Comparison of ENCODE assay signal across 8 cellular contexts in the genomic region with DNA sequence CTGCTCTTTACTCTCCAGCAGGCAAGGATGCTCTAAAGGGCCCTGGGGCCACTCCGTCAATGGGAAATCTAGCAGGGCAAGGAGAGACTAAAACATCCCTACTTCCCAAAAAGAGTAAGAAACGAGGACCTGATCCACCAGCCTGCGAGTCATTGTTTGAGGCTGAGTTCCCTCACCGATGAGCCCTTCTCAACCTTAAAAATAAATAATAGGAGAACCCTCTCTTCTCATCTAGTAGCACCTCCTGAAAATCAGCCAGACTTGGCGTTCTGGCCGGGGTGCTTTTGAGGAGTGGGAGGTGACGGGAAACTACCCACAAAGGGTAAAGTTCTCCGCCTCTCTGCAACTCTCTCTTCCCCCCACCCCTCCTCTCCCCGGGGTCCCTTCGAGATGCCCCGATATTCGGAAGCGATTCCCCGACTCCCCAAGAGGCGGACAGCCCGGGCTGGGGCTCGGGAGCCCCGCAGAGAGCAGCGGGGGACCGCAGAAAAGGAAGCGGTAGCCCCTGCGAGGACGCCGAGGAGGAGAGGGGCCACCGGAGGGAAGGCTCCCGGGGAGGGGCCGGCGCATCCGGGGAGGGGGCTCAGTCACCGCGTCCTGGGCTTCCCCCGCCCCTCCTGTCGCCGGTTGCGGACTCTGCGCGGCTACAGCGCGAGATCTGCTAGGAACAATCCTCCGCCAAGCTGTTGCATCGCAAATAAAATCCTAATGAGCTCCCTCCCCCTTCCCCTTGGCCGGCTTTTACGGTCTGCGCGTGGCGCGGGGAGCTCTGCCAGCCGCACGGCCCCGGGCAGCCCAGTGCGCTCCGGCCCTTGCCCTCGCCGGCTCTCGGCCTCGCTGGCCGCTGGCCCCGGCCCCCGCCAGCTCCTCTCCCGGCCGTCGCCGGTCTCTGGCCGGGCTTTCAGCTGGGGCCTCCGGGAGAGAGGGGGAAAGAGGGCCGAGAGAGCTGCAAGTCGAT. TPM values are rescaled to one million over a fixed set of nuclear protein-coding genes. Genes with fewer than 3 reads are reported as not detected.
DNase-seq lines count a peak whose midpoint lies in the region; ATAC-seq and TF ChIP-seq lines count a peak whose summit lies in the region.

No MANE protein-coding gene starts in this region.

- H4K8ac ChIP-seq in mesenchymal stem cell (ENCODE audit: low read length): no peak overlapping the region

- H3K27me3 Mint-ChIP-seq in CD4-positive, alpha-beta memory T cell: peaks cover 66 to 80% of the 10 kb centered on the region in 2 donors

- H3K4me3 Mint-ChIP-seq in CD4-positive, alpha-beta memory T cell: peak overlapping the region; percentile 24 to 89 (median 84)

- H3K4me1 ChIP-seq in CD4-positive, alpha-beta memory T cell (ENCODE audit: insufficient read depth, low read length): peaks cover 28% of the 10 kb centered on the region
- H3K4me1 ChIP-seq in mesenchymal stem cell (ENCODE audit: control insufficient read depth, insufficient read depth, low read depth, low read length): peaks cover 23% of the 10 kb centered on the region

- peak overlapping the region in 1 of 7 donors; percentile 48 for H3K27ac Mint-ChIP-seq in CD4-positive, alpha-beta memory T cell

- WGBS in mesenchymal stem cell: 1% methylated on average over 40 of the region's 67 CpGs

- TF ChIP-seq CTCF in LNCaP clone FGC (IDR thresholded peaks at IDR 0.05; ENCODE audit: control insufficient read depth, extremely low read depth, insufficient read depth) (0 out of 2 replicates have a peak, but pooled peaks have one; percentile 2), astrocyte of the spinal cord (IDR thresholded peaks at IDR 0.05; ENCODE audit: low read depth, low read length) (no peak)

- CTCF ChIA-PET in CD4-positive, alpha-beta memory T cell (lab: Charles Lee; ENCODE audit: partially characterized antibody): interaction anchor here (0.6 to 5.0 kb wide), 5 partner anchors 11 to 273 kb away, joined by 3 to 31 read pairs (median 6); a partner anchor contains a TSS

- H2AFZ ChIP-seq in mesenchymal stem cell (ENCODE audit: low read depth, low read length): no peak overlapping the region

- H3K79me1 ChIP-seq in mesenchymal stem cell (replicated peaks; ENCODE audit: low read length, poor library complexity, severe bottlenecking): no peaks in the 10 kb centered on the region

- H3K18ac ChIP-seq in mesenchymal stem cell (ENCODE audit: low read depth in 1 of 2, low read length in 2 of 2): peak overlapping the region; percentile 78 to 98

- H3K9ac ChIP-seq in mesenchymal stem cell (ENCODE audit: low read length): peak overlapping the region; percentile 67

- peak overlapping the region; percentile 54 for H3K4me2 ChIP-seq in mesenchymal stem cell (ENCODE audit: low read length, poor library complexity, severe bottlenecking)

- H2BK5ac ChIP-seq in mesenchymal stem cell (ENCODE audit: low read depth, low read length, poor library complexity, severe bottlenecking): no peak overlapping the region

- H3K4me1 Mint-ChIP-seq in CD4-positive, alpha-beta memory T cell: peaks cover 8 to 35% (median 8%) of the 10 kb centered on the region in 4 donors

- peak overlapping the region; percentile 46 for H4K91ac ChIP-seq in mesenchymal stem cell (ENCODE audit: low read length)

- no peak overlapping the region for H2AK5ac ChIP-seq in mesenchymal stem cell (ENCODE audit: low read length, severe bottlenecking)

- no peaks in the 10 kb centered on the region for H3K9me3 ChIP-seq in CD4-positive, alpha-beta memory T cell (ENCODE audit: control insufficient read depth in 1 of 2, low read length in 2 of 2)
- H3K9me3 ChIP-seq in mesenchymal stem cell (ENCODE audit: control insufficient read depth, low read length): peaks cover 3% of the 10 kb centered on the region

- no peak for ATAC-seq in GM18907 (IDR thresholded peaks at IDR 0.05; ENCODE audit: unreplicated experiment)
- no peak for ATAC-seq in GM19328 (IDR thresholded peaks at IDR 0.05; ENCODE audit: unreplicated experiment)

- intact Hi-C loops in CD4-positive, alpha-beta memory T cell (cut with micrococcal nuclease): loop anchor here (2.0 kb wide), 1 partner anchor 14 kb away; a partner anchor contains a TSS

- peaks cover 78% of the 10 kb centered on the region for H3K27me3 ChIP-seq in CD4-positive, alpha-beta memory T cell (ENCODE audit: insufficient read depth, low read length)
- peaks cover 95 to 98% of the 10 kb centered on the region in 2 experiments for H3K27me3 ChIP-seq in mesenchymal stem cell (ENCODE audit: control insufficient read depth in 1 of 2, insufficient read depth in 1 of 2, low read length in 2 of 2)

- peak overlapping the region; percentile 68 to 78 for H3K14ac ChIP-seq in mesenchymal stem cell (ENCODE audit: low read length in 2 of 2)

- peak overlapping the region in 1 of 2 experiments; percentile 88 for H2BK12ac ChIP-seq in mesenchymal stem cell (ENCODE audit: low read length in 2 of 2)

- no peaks in the 10 kb centered on the region for H3K36me3 Mint-ChIP-seq in CD4-positive, alpha-beta memory T cell

- peak overlapping the region; percentile 69 for H2BK120ac ChIP-seq in mesenchymal stem cell (ENCODE audit: low read depth, low read length)

- in situ Hi-C loops in astrocyte of the spinal cord (cut with HindIII; ENCODE audit: low sequenced_read_pairs): no loop called here

- peak overlapping the region; percentile 61 to 97 for H3K4ac ChIP-seq in mesenchymal stem cell (ENCODE audit: low read depth in 1 of 2, low read length in 2 of 2)

- H3K27ac ChIP-seq in CD4-positive, alpha-beta memory T cell (ENCODE audit: low read depth, low read length): no peak overlapping the region
- no peak overlapping the region for H3K27ac ChIP-seq in mesenchymal stem cell (ENCODE audit: low read length, poor library complexity, severe bottlenecking)

- POLR2A ChIA-PET in CD4-positive, alpha-beta memory T cell (lab: Charles Lee; ENCODE audit: partially characterized antibody): interaction anchor here (0.5 to 1.4 kb wide), 8 partner anchors 11 to 377 kb away, joined by 3 to 6 read pairs (median 3); a partner anchor contains a TSS

- peak overlapping the region; percentile 50 for H2BK15ac ChIP-seq in mesenchymal stem cell (ENCODE audit: low read depth, poor library complexity, severe bottlenecking)

- DNase-seq in CD4-positive, alpha-beta memory T cell: peak in 1 of 5 donors; percentile 47
- peak; percentile 31 for DNase-seq in LNCaP clone FGC (ENCODE audit: low read depth)
- peak; percentile 40 for DNase-seq in astrocyte of the spinal cord (ENCODE audit: low read depth, low spot score)
- DNase-seq in mesenchymal stem cell: peak; percentile 76
- no peak for DNase-seq in foreskin melanocyte
- no peak for DNase-seq in GM19240 (ENCODE audit: insufficient read length, low spot score)

- peaks cover 0 to 1% (median 0%) of the 10 kb centered on the region in 8 donors for H3K9me3 Mint-ChIP-seq in CD4-positive, alpha-beta memory T cell

- H3K23ac ChIP-seq in mesenchymal stem cell (ENCODE audit: low read length in 2 of 2): peak overlapping the region in 1 of 2 experiments; percentile 95

- peak overlapping the region in 1 of 2 donors; percentile 44 for H3K4me3 ChIP-seq in CD4-positive, alpha-beta memory T cell (ENCODE audit: low read length in 2 of 2)
- H3K4me3 ChIP-seq in LNCaP clone FGC (ENCODE audit: low read depth, low read length) (peak overlapping the region; percentile 46), astrocyte of the spinal cord (ENCODE audit: low read depth, low read length) (peak overlapping the region; percentile 74), mesenchymal stem cell (ENCODE audit: insufficient read depth in 1 of 2, low read depth in 1 of 2, low read length in 2 of 2) (peak overlapping the region; percentile 34 to 78)

- no peaks in the 10 kb centered on the region for H3K36me3 ChIP-seq in CD4-positive, alpha-beta memory T cell (ENCODE audit: insufficient read depth, low read length)
- no peaks in the 10 kb centered on the region for H3K36me3 ChIP-seq in mesenchymal stem cell (ENCODE audit: control insufficient read depth in 1 of 2, insufficient read depth in 2 of 2, low read depth in 1 of 2, low read length in 2 of 2)

RNA-seq across cellular contexts. Expression of a gene that starts 1.3 kb away (rescaled TPM):
- not detected for total RNA-seq in CD4-positive, alpha-beta memory T cell
- not detected for polyA plus RNA-seq in CD4-positive, alpha-beta memory T cell
- 47.3 TPM for polyA plus RNA-seq in mesenchymal stem cell (2013, experiment 1 of 2)
- 47.4 TPM for polyA plus RNA-seq in mesenchymal stem cell (2013, experiment 2 of 2)

RNA-seq across cellular contexts. Expression of a gene that starts 9.7 kb away (rescaled TPM):
- total RNA-seq in CD4-positive, alpha-beta memory T cell: not detected
- not detected for polyA plus RNA-seq in CD4-positive, alpha-beta memory T cell
- polyA plus RNA-seq in mesenchymal stem cell (2013, experiment 1 of 2): 53.4 TPM
- 50.0 TPM for polyA plus RNA-seq in mesenchymal stem cell (2013, experiment 2 of 2)

RNA-seq across cellular contexts. Expression of a gene that starts 14.0 kb away (rescaled TPM):
- under 1 TPM in 1 of 2 experiments, not detected in 1; 0.25 TPM for total RNA-seq in CD4-positive, alpha-beta memory T cell
- 1 to 10 TPM in 1 of 2 donors, under 1 TPM in 1; 0.23 to 1.3 TPM for polyA plus RNA-seq in CD4-positive, alpha-beta memory T cell
- 108 TPM for polyA plus RNA-seq in mesenchymal stem cell (2013, experiment 1 of 2)
- 115 TPM for polyA plus RNA-seq in mesenchymal stem cell (2013, experiment 2 of 2)

RNA-seq across cellular contexts. Expression of a gene that starts 20.0 kb away (rescaled TPM):
- total RNA-seq in CD4-positive, alpha-beta memory T cell: under 1 TPM in 1 of 2 experiments, not detected in 1; 0.38 TPM
- polyA plus RNA-seq in CD4-positive, alpha-beta memory T cell: not detected
- 37.1 TPM for polyA plus RNA-seq in mesenchymal stem cell (2013, experiment 1 of 2)
- polyA plus RNA-seq in mesenchymal stem cell (2013, experiment 2 of 2): 35.9 TPM

RNA-seq across cellular contexts. Expression of a gene that starts 31.2 kb away (rescaled TPM):
- total RNA-seq in CD4-positive, alpha-beta memory T cell: not detected
- not detected for polyA plus RNA-seq in CD4-positive, alpha-beta memory T cell
- polyA plus RNA-seq in mesenchymal stem cell (2013, experiment 1 of 2): 15.0 TPM
- polyA plus RNA-seq in mesenchymal stem cell (2013, experiment 2 of 2): 14.1 TPM

Comparison
In these comparisons a context has a peak if more than half of its experiments do, and no peak if none do; other contexts are left out.
1. DNase-seq: peak in LNCaP clone FGC (single experiment), astrocyte of the spinal cord (single experiment) and mesenchymal stem cell (single experiment); none in foreskin melanocyte (single experiment) and GM19240 (single experiment).